In the genomic region with DNA sequence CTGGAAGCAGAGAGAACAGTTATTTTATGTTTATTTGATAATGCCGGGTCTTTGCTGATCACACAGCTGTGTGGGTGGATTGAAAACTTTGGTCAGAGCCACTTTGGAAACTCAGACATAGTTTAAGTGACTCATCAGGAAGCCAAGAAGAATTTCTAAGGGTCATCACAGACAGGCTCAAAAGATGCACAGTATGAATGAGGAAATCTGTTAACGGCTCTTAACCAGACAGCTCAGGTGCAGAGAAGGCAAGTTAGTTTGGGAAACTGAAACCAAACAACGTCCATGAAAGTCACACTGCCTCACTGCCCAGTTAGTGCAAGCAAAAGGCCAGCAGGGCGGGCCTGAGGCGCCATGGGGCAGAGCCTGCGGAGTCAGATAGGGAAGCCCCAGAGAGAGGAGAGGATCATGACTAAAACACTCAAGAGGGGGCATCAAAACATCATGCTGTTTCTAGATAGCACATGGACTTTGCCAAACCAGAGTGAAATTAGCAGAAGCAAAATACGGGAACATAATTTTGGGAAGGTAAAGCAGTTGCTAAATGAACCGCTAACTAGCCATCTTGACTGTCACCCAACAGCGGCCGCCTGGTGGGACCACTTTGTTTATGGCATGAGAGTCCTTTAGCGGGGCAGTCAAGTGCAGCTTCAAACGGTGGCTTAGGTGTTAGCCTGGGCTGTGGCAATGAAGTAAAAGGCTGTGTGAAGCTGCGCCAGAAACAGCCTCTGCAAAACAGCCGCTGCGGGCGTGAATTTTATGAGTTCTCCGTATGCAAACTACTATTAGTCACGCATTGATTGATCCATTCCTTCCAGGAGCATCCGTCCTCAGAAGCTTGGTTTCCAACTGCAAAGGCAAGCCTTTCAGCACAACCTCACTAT, we compare ENCODE assay signal across 9 cellular contexts.
DNase-seq lines count a peak whose midpoint lies in the region; ATAC-seq and TF ChIP-seq lines count a peak whose summit lies in the region.
"Had no signal": no experiment of that assay in that cellular context is flagged by ENCODE, and none has a peak within 500 bp of the region (broad histone marks: within the 10 kb centered on the region; RNA-seq: fewer than 3 reads in every experiment).

No MANE protein-coding gene starts in this region.

- H3K4me3 ChIP-seq in stomach = no peak overlapping the region
- no peak overlapping the region for H3K4me3 ChIP-seq in ascending aorta

- no peaks in the 10 kb centered on the region for H3K27me3 Mint-ChIP-seq in activated CD8-positive, alpha-beta memory T cell treated with anti-CD3 and anti-CD28 coated beads, Interleukin-2, amount 10 ng/mL, durations not matched to agents 7 days and 5 days
- H3K27me3 Mint-ChIP-seq: CD4-positive, CD25-positive, alpha-beta regulatory T cell had no signal

- H3K36me3 Mint-ChIP-seq in activated CD8-positive, alpha-beta memory T cell treated with anti-CD3 and anti-CD28 coated beads, Interleukin-2, amount 10 ng/mL, durations not matched to agents 7 days and 5 days = peaks cover 41% of the 10 kb centered on the region
- H3K36me3 Mint-ChIP-seq: CD4-positive, CD25-positive, alpha-beta regulatory T cell had no signal

- no peak for TF ChIP-seq POLR2A in stomach (IDR thresholded peaks at IDR 0.05)

- no peak for TF ChIP-seq EP300 in stomach (IDR thresholded peaks at IDR 0.05)

- CTCF ChIA-PET in activated CD8-positive, alpha-beta memory T cell treated with anti-CD3 and anti-CD28 coated beads, Interleukin-2, amount 10 ng/mL, durations not matched to agents 7 days and 5 days (lab: Charles Lee) = interaction anchor here (1.2 to 1.3 kb wide), 2 partner anchors 9 to 24 kb away, joined by 3 to 4 read pairs; no protein-coding TSS in a partner anchor

- H3K4me1 Mint-ChIP-seq in activated CD8-positive, alpha-beta memory T cell treated with anti-CD3 and anti-CD28 coated beads, Interleukin-2, amount 10 ng/mL, durations not matched to agents 7 days and 5 days = peaks cover 56% of the 10 kb centered on the region

- TF ChIP-seq CTCF in stomach (IDR thresholded peaks at IDR 0.05) (no peak), ascending aorta (IDR thresholded peaks at IDR 0.05) (no peak)

- H3K27ac ChIP-seq in stomach (peak overlapping the region; percentile 0 to 87 (median 49)), ascending aorta (no peak overlapping the region)

- intact Hi-C loops in stomach (cut with DNase I; ENCODE audit: low total_unique reads) (no loop called here), ascending aorta (cut with DNase I) (no loop called here)

- peaks cover 20 to 48% (median 33%) of the 10 kb centered on the region in 4 donors for H3K4me1 ChIP-seq in stomach
- H3K4me1 ChIP-seq in ascending aorta = peaks cover 0 to 22% of the 10 kb centered on the region in 2 donors

- H3K9me3 ChIP-seq in stomach = no peaks in the 10 kb centered on the region
- H3K9me3 ChIP-seq in ascending aorta = no peaks in the 10 kb centered on the region

- H3K36me3 ChIP-seq in stomach (peaks cover 0 to 5% (median under 1%) of the 10 kb centered on the region in 4 donors), ascending aorta (peaks cover 0 to 6% of the 10 kb centered on the region in 2 donors)

- no peaks in the 10 kb centered on the region for H3K27me3 ChIP-seq in stomach
- no peaks in the 10 kb centered on the region for H3K27me3 ChIP-seq in ascending aorta

- 73 to 85% (median 80%) methylated on average over 19 of the region's 19 CpGs for WGBS in stomach, 5 donors

- no peak for DNase-seq in activated CD8-positive, alpha-beta memory T cell treated with anti-CD3 and anti-CD28 coated beads, Interleukin-2, amount 10 ng/mL, durations not matched to agents 7 days and 5 days
- DNase-seq in activated CD8-positive, alpha-beta memory T cell treated with anti-CD3 and anti-CD28 coated beads, Interleukin-2, amount 50 U/mL, for 4 hours = no peak
- DNase-seq in RPMI7951 (ENCODE audit: low read depth) (peak; percentile 96), fibroblast of gingiva (ENCODE audit: low read depth) (peak; percentile 51), stomach (peak; percentile 47), ascending aorta (ENCODE audit: low spot score in 2 of 2) (no peak)
- no peak for DNase-seq in activated CD4-positive, alpha-beta T cell treated with anti-CD3 and anti-CD28 coated beads, Interleukin-2, amount 50 U/mL, for 4 hours
- DNase-seq: CD4-positive, CD25-positive, alpha-beta regulatory T cell had no signal

- no peaks in the 10 kb centered on the region for H3K9me3 Mint-ChIP-seq in activated CD8-positive, alpha-beta memory T cell treated with anti-CD3 and anti-CD28 coated beads, Interleukin-2, amount 10 ng/mL, durations not matched to agents 7 days and 5 days (ENCODE audit: low read depth)
- H3K9me3 Mint-ChIP-seq: CD4-positive, CD25-positive, alpha-beta regulatory T cell had no signal

- peak; percentile 38 for ATAC-seq in activated CD8-positive, alpha-beta memory T cell treated with anti-CD3 and anti-CD28 coated beads, Interleukin-2, amount 10 ng/mL, durations not matched to agents 7 days and 5 days
- no peak for ATAC-seq in HG03378 (IDR thresholded peaks at IDR 0.05; ENCODE audit: unreplicated experiment)

- H3K4me3 Mint-ChIP-seq in activated CD8-positive, alpha-beta memory T cell treated with anti-CD3 and anti-CD28 coated beads, Interleukin-2, amount 10 ng/mL, durations not matched to agents 7 days and 5 days = peak overlapping the region; percentile 22

- H3K27ac Mint-ChIP-seq in activated CD8-positive, alpha-beta memory T cell treated with anti-CD3 and anti-CD28 coated beads, Interleukin-2, amount 10 ng/mL, durations not matched to agents 7 days and 5 days = peak overlapping the region; percentile 76

Comparison
In these comparisons a context has a peak if more than half of its experiments do, and no peak if none do; other contexts are left out.
1. DNase-seq: peak in RPMI7951 (single experiment), fibroblast of gingiva (single experiment) and stomach (single experiment); none in activated CD8-positive, alpha-beta memory T cell treated with anti-CD3 and anti-CD28 coated beads, Interleukin-2, amount 10 ng/mL, durations not matched to agents 7 days and 5 days (single experiment), activated CD8-positive, alpha-beta memory T cell treated with anti-CD3 and anti-CD28 coated beads, Interleukin-2, amount 50 U/mL, for 4 hours (single experiment), ascending aorta (0 of 2) and activated CD4-positive, alpha-beta T cell treated with anti-CD3 and anti-CD28 coated beads, Interleukin-2, amount 50 U/mL, for 4 hours (0 of 2).
2. H3K27ac ChIP-seq: peak in stomach (5 of 5); none in ascending aorta (0 of 2).